ENCODE assay signal across 8 cellular contexts in genomic region chr17:7241783-7242716, GRCh38.
A peak's percentile ranks its signal among the peaks of the same experiment; 100 is the strongest.
DNase-seq lines count a peak whose midpoint lies in the region; ATAC-seq, FAIRE-seq and TF ChIP-seq lines count a peak whose summit lies in the region.

TSS of gene GABARAP (minus strand) at chr17:7242449. CDS start at chr17:7242330, 119 bp downstream.

- DNase-seq in GM12865 (ENCODE audit: low read depth): peak; percentile 94
- peak; percentile 89 for DNase-seq in NCI-H2227 treated with DMSO at 0.1 percent for 48 hours (lab: John Stamatoyannopoulos, UW)
- peak; percentile 89 for DNase-seq in activated CD4-positive, CD25-positive, alpha-beta regulatory T cell treated with anti-CD3 and anti-CD28 coated beads, Interleukin-2, amount 50 U/mL, for 16 hours (ENCODE audit: low read depth, low spot score)
- DNase-seq in central memory CD4-positive, alpha-beta T cell: peak; percentile 85
- peak; percentile 83 to 90 for DNase-seq in stimulated activated CD4-positive, alpha-beta T cell treated with anti-CD3 and anti-CD28 coated beads, Interleukin-12 subunit alpha, Interleukin-12 subunit beta, amount 100 ng/mL, for 24 hours (ENCODE audit: low read depth in 2 of 2)

- H3K4me3 ChIP-seq in GM12865 (ENCODE audit: low read depth, low read length): peak within 1 kb of the TSS; percentile 86

- peak; percentile 23 for ATAC-seq in HG03039 (IDR thresholded peaks at IDR 0.05; ENCODE audit: unreplicated experiment)
- ATAC-seq in HG03469 (IDR thresholded peaks at IDR 0.05; ENCODE audit: unreplicated experiment): no peak

- no peak for TF ChIP-seq CTCF in GM12865 (IDR thresholded peaks at IDR 0.05; ENCODE audit: insufficient read depth, low read depth, low read length, missing control alignments)

- peak; percentile 17 for FAIRE-seq in islet of Langerhans (lab: Jason Lieb, UNC)
